19 cellular contexts compared by ENCODE assay signal in genomic region chr1:115183711-115184259, GRCh38.
A peak's percentile ranks its signal among the peaks of the same experiment; 100 is the strongest.
DNase-seq lines count a peak whose midpoint lies in the region; ATAC-seq and TF ChIP-seq lines count a peak whose summit lies in the region.
"Had no signal": no experiment of that assay in that cellular context is flagged by ENCODE, and none has a peak within 500 bp of the region (broad histone marks: within the 10 kb centered on the region; RNA-seq: fewer than 3 reads in every experiment).

No MANE protein-coding gene starts in this region.

- 46 to 60% methylated on average over 8 of the region's 8 CpGs for WGBS in testis, 2 donors

- peak; percentile 50 for DNase-seq in DMS79 treated with DMSO at 0.1 percent for 48 hours (lab: John Stamatoyannopoulos, UW)
- no peak for DNase-seq in DMS79 (lab: John Stamatoyannopoulos, UW)
- no peak for DNase-seq in adipocyte (ENCODE audit: low read depth)
- DNase-seq in iPS-NIHi7 (ENCODE audit: extremely low spot score) = peak; percentile 3
- peak; percentile 53 for DNase-seq in testis
- DNase-seq in middle frontal gyrus (ENCODE audit: extremely low spot score, low spot score) = no peak
- DNase-seq in NCI-H128 (lab: John Stamatoyannopoulos, UW; ENCODE audit: unreplicated experiment) = no peak
- DNase-seq: activated CD4-positive, alpha-beta T cell treated with anti-CD3 and anti-CD28 coated beads, Interleukin-2, amount 50 U/mL, for 1 hour; activated T-cell treated with anti-CD3 and anti-CD28 coated beads, Interleukin-2, amount 50 U/mL, for 1 hour; left lung; natural killer cell; NCI-H1105; NCI-H2171 treated with DMSO at 0.1 percent for 48 hours; NK-92 treated with Interleukin-12 subunit alpha and Interleukin-12 subunit beta, amount 100 ng/mL, for 24 hours; retina; SIG-M5 had no signal

- no peaks in the 10 kb centered on the region for H3K36me3 ChIP-seq in adipocyte (ENCODE audit: control insufficient read depth, insufficient read depth, low read length, severe bottlenecking)
- no peaks in the 10 kb centered on the region for H3K36me3 ChIP-seq in testis (ENCODE audit: low read depth, missing control alignments)
- H3K36me3 ChIP-seq: left lung had no signal

- H3K4me3 ChIP-seq in adipocyte (ENCODE audit: low read length) = no peak overlapping the region
- H3K4me3 ChIP-seq in testis = no peak overlapping the region
- H3K4me3 ChIP-seq: left lung had no signal

- H3K9ac ChIP-seq in adipocyte (ENCODE audit: low read length) = peak overlapping the region; percentile 74

- TF ChIP-seq CTCF in testis (IDR thresholded peaks at IDR 0.05) = no peak

- no peak for TF ChIP-seq POLR2A in testis (IDR thresholded peaks at IDR 0.05)

- ATAC-seq in HG02884 (IDR thresholded peaks at IDR 0.05; ENCODE audit: unreplicated experiment) = no peak
- ATAC-seq: left lung, natural killer cell had no signal

- H3K27me3 ChIP-seq in adipocyte (replicated peaks; ENCODE audit: control insufficient read depth, insufficient read depth, low read length) = no peaks in the 10 kb centered on the region
- no peaks in the 10 kb centered on the region for H3K27me3 ChIP-seq in testis
- H3K27me3 ChIP-seq: left lung had no signal

- intact Hi-C loops in testis (cut with DNase I; ENCODE audit: low total_unique reads) = no loop called here

- H3K4me1 ChIP-seq in adipocyte (ENCODE audit: control insufficient read depth, insufficient read depth, low read length) (peaks cover 51% of the 10 kb centered on the region), testis (no peaks in the 10 kb centered on the region)
- H3K4me1 ChIP-seq: left lung had no signal

- H3K9me3 ChIP-seq in adipocyte (ENCODE audit: control insufficient read depth, low read length) (no peaks in the 10 kb centered on the region), testis (no peaks in the 10 kb centered on the region)
- H3K9me3 ChIP-seq: left lung had no signal

- H3K27ac ChIP-seq in testis = no peak overlapping the region
- H3K27ac ChIP-seq: 22Rv1, C4-2B, left lung had no signal

Comparison
In these comparisons a context has a peak if more than half of its experiments do, and no peak if none do; other contexts are left out.
1. DNase-seq: peak in DMS79 treated with DMSO at 0.1 percent for 48 hours (single experiment), iPS-NIHi7 (single experiment) and testis (single experiment); none in DMS79 (single experiment), adipocyte (single experiment), middle frontal gyrus (single experiment) and NCI-H128 (single experiment).